8 cellular contexts compared by ENCODE assay signal in the genomic region with DNA sequence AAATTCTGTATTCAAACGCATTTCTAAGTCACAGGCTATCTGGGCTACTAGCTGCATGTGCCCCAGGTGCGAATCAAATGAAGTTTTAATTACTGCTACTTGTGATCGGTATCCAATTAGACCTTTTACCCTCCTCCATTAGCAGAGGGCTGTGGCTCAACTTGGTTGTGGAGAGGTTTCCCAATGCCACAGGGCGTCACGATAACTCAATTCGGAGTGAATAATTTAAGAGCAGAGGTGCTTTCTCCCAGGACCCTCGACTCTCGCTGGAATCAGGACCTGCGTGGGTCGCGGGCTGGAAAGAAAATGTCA. TPM values are rescaled to one million over a fixed set of nuclear protein-coding genes. Genes with fewer than 3 reads are reported as not detected.
A peak's percentile ranks its signal among the peaks of the same experiment; 100 is the strongest.
DNase-seq lines count a peak whose midpoint lies in the region; ATAC-seq and TF ChIP-seq lines count a peak whose summit lies in the region.

No MANE protein-coding gene starts in this region.

- H3K4me1 ChIP-seq in GM23338 (ENCODE audit: insufficient read depth) = peaks cover 17% of the 10 kb centered on the region
- H3K4me1 ChIP-seq in MM.1S (ENCODE audit: low read length) = peaks cover 4% of the 10 kb centered on the region; the same call in 1 of the 2 replicates
- H3K4me1 ChIP-seq in mucosa of stomach (ENCODE audit: control insufficient read depth, insufficient read depth, low read length) = peaks cover 10% of the 10 kb centered on the region

- H3K9me3 ChIP-seq in MM.1S (replicated peaks; ENCODE audit: insufficient read depth, low read length) = no peaks in the 10 kb centered on the region
- H3K9me3 ChIP-seq in mucosa of stomach (ENCODE audit: control insufficient read depth, low read length) = no peaks in the 10 kb centered on the region

- H3K36me3 ChIP-seq in GM23338 (ENCODE audit: insufficient read depth) (no peaks in the 10 kb centered on the region), MM.1S (replicated peaks; ENCODE audit: insufficient read depth, low read length) (no peaks in the 10 kb centered on the region), mucosa of stomach (ENCODE audit: control insufficient read depth, insufficient read depth, low read length) (no peaks in the 10 kb centered on the region)

- H3K9me3 Mint-ChIP-seq in GM23338 = no peaks in the 10 kb centered on the region

- peak overlapping the region; percentile 84 for H3K4me3 Mint-ChIP-seq in GM23338

- no peaks in the 10 kb centered on the region for H3K36me3 Mint-ChIP-seq in GM23338 (ENCODE audit: low read depth)

- peak overlapping the region; percentile 94 for H3K4me2 ChIP-seq in GM23338
- peak overlapping the region; percentile 96 for H3K4me2 ChIP-seq in MM.1S (ENCODE audit: low read depth, low read length)

- peak overlapping the region; percentile 71 for H3K27ac Mint-ChIP-seq in GM23338

- H3K9ac ChIP-seq in MM.1S (ENCODE audit: low read length) = peak overlapping the region; percentile 84
- peak overlapping the region; percentile 71 for H3K9ac ChIP-seq in mucosa of stomach (ENCODE audit: low read length)

- H3K27me3 ChIP-seq in GM23338 (ENCODE audit: insufficient read depth) (0 out of 2 replicates have a peak, but pooled peaks cover 4% of the 10 kb centered on the region), MM.1S (replicated peaks; ENCODE audit: insufficient read depth, low read length) (no peaks in the 10 kb centered on the region), mucosa of stomach (ENCODE audit: control insufficient read depth, insufficient read depth, low read length) (no peaks in the 10 kb centered on the region)

- DNase-seq in GM23338 (ENCODE audit: low spot score) (no peak), MM.1S (no peak), choroid plexus epithelial cell (ENCODE audit: low read depth) (no peak), HuH-7.5 (ENCODE audit: low spot score) (no peak), AG08396 (ENCODE audit: low spot score) (no peak)
- DNase-seq in NK-92 treated with Interleukin-12 subunit alpha and Interleukin-12 subunit beta, amount 100 ng/mL, for 24 hours (lab: John Stamatoyannopoulos, UW) = no peak

- H3K27me3 Mint-ChIP-seq in GM23338 (ENCODE audit: insufficient read depth, low read depth, poor library complexity) = peaks cover 3% of the 10 kb centered on the region

- peak overlapping the region; percentile 96; the same call in 1 of the 2 replicates for H3K27ac ChIP-seq in GM23338 (ENCODE audit: low read depth)
- H3K27ac ChIP-seq in MM.1S (ENCODE audit: low read length) = peak overlapping the region; percentile 91; the same call in 1 of the 2 replicates

- TF ChIP-seq CTCF in GM23338 (conservative IDR thresholded peaks at IDR 0.05; ENCODE audit: low read depth in 2 of 2) (no peak), MM.1S (IDR thresholded peaks at IDR 0.05; ENCODE audit: low read length) (no peak), choroid plexus epithelial cell (conservative IDR thresholded peaks at IDR 0.05; ENCODE audit: low read depth, low read length) (no peak)

- H2AFZ ChIP-seq in GM23338 (peak overlapping the region; percentile 100), MM.1S (ENCODE audit: low read length) (peak overlapping the region; percentile 91)

- H4K20me1 ChIP-seq in GM23338 (replicated peaks; ENCODE audit: insufficient read depth) (no peaks in the 10 kb centered on the region), MM.1S (ENCODE audit: insufficient read depth, low read length) (no peaks in the 10 kb centered on the region)

- 0 out of 2 replicates have a peak, but pooled peaks cover 10% of the 10 kb centered on the region for H3F3A ChIP-seq in GM23338 (replicated peaks; ENCODE audit: low read depth)
- H3F3A ChIP-seq in MM.1S (ENCODE audit: insufficient read depth, low read length) = peaks cover 2% of the 10 kb centered on the region; the same call in 1 of the 2 replicates

- H3K9me2 ChIP-seq in GM23338 (ENCODE audit: insufficient read depth) = no peaks in the 10 kb centered on the region
- H3K9me2 ChIP-seq in MM.1S (replicated peaks; ENCODE audit: insufficient read depth, low read length) = no peaks in the 10 kb centered on the region

- H3K4me3 ChIP-seq in GM23338 (peak overlapping the region; percentile 83), MM.1S (ENCODE audit: low read length) (peak overlapping the region; percentile 81), choroid plexus epithelial cell (ENCODE audit: low read depth, low read length) (peak overlapping the region; percentile 84), mucosa of stomach (ENCODE audit: low read length) (peak overlapping the region; percentile 71)

- H3K79me2 ChIP-seq in GM23338 (replicated peaks; ENCODE audit: insufficient read depth) = no peaks in the 10 kb centered on the region
- H3K79me2 ChIP-seq in MM.1S (ENCODE audit: low read length) = no peaks in the 10 kb centered on the region

- H3K4me1 Mint-ChIP-seq in GM23338 = peaks cover 15% of the 10 kb centered on the region

- ATAC-seq in GM18502 (IDR thresholded peaks at IDR 0.05; ENCODE audit: poor library complexity, unreplicated experiment) = peak; percentile 22
- ATAC-seq in GM23338 = peak; percentile 21

TF ChIP-seq in GM23338, 12 proteins besides CTCF, POLR2A, EP300 and RAD21:
- TF ChIP-seq EZH2 (IDR thresholded peaks at IDR 0.05; ENCODE audit: low read depth, unreplicated experiment) = no peak
- no peak for TF ChIP-seq ZNF114 (CRISPR knock-in tag; IDR thresholded peaks at IDR 0.05)
- TF ChIP-seq POLR2AphosphoS5 (IDR thresholded peaks at IDR 0.05; ENCODE audit: low read depth) = no peak

RNA-seq across cellular contexts. Expression of gene SAYSD1, which starts 0.6 kb away (rescaled TPM):
- total RNA-seq in GM23338 (2014; rRNA removed; shearing (Covaris generic)) = 9.5 and 10.0 TPM in 2 replicates
- polyA plus RNA-seq in GM23338 (2016; fragmentation: Nextera tagmentation; extraction: Ambion mirVana) = 8.2 and 9.2 TPM in 2 replicates
